ENCODE assay signal across 11 cellular contexts in the genomic region with DNA sequence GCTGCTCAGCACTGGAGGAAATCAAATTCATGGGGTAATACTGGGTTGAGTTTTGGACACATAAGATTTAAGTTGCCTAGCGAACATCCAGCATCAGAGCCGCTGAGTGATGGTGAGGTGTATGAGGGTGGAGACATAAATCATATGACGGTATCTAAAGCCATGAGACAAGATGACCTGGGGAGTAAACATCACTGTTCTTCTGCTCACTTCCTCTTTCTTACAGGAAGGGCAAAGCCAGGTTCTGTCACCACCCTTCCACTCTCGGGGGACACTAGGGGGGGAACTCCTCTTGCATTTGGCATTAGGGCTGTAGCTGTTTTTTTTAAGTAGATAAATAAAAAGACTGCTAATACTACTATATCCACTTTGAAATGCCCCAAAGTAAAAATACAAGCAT. TPM values are rescaled to one million over a fixed set of nuclear protein-coding genes. Genes with fewer than 3 reads are reported as not detected.
A peak's percentile ranks its signal among the peaks of the same experiment; 100 is the strongest.
DNase-seq lines count a peak whose midpoint lies in the region; ATAC-seq and TF ChIP-seq lines count a peak whose summit lies in the region.
"Had no signal": no experiment of that assay in that cellular context is flagged by ENCODE, and none has a peak within 500 bp of the region (broad histone marks: within the 10 kb centered on the region; RNA-seq: fewer than 3 reads in every experiment).

No MANE protein-coding gene starts in this region.

- H3K36me3 Mint-ChIP-seq in T-helper 17 cell (ENCODE audit: low read depth), result peaks cover 33% of the 10 kb centered on the region

- peaks cover 4 to 87% of the 10 kb centered on the region in 2 donors for H3K36me3 ChIP-seq in gastrocnemius medialis
- H3K36me3 ChIP-seq in thyroid gland, result peaks cover 56 to 75% of the 10 kb centered on the region in 2 donors

- TF ChIP-seq CTCF in GM10266 (IDR thresholded peaks at IDR 0.05; ENCODE audit: control insufficient read depth, insufficient read depth, low read depth, missing control alignments) (peak; percentile 14), gastrocnemius medialis (IDR thresholded peaks at IDR 0.05 in 4 of 5, conservative IDR thresholded peaks at IDR 0.05 in 1 of 5) (no peak), thyroid gland (IDR thresholded peaks at IDR 0.05) (no peak)

- DNase-seq in GM10266 (ENCODE audit: extremely low spot score) (peak; percentile 54), T-helper 17 cell (no peak), NCI-H2081 treated with DMSO at 0.1 percent for 48 hours (lab: John Stamatoyannopoulos, UW) (no peak), gastrocnemius medialis (no peak), thyroid gland (no peak)
- DNase-seq in activated CD4-positive, CD25-positive, alpha-beta regulatory T cell (lab: John Stamatoyannopoulos, UW), result no peak
- DNase-seq: kidney glomerular epithelial cell; stimulated activated CD4-positive, alpha-beta T cell treated with anti-CD3 and anti-CD28 coated beads, Interleukin-12 subunit alpha, Interleukin-12 subunit beta, amount 100 ng/mL, for 4 hours had no signal

- H3K4me3 Mint-ChIP-seq in T-helper 17 cell, result no peak overlapping the region

- H3K4me3 ChIP-seq in gastrocnemius medialis (no peak overlapping the region), thyroid gland (replicated peaks in 1 of 3) (no peak overlapping the region)

- in situ Hi-C loops in gastrocnemius medialis (cut with MboI; ENCODE audit: low sequenced_read_pairs in 4 of 4), result no loop called here

- H3K27me3 Mint-ChIP-seq in T-helper 17 cell, result no peaks in the 10 kb centered on the region

- ATAC-seq in GM19452 (IDR thresholded peaks at IDR 0.05; ENCODE audit: unreplicated experiment) (peak; percentile 95), HG03103 (IDR thresholded peaks at IDR 0.05; ENCODE audit: low read depth, unreplicated experiment) (peak; percentile 99), T-helper 17 cell (peak; percentile 84), gastrocnemius medialis (no peak)

- H3K27ac Mint-ChIP-seq in T-helper 17 cell, result peak overlapping the region; percentile 68

- TF ChIP-seq POLR2A in gastrocnemius medialis (IDR thresholded peaks at IDR 0.05) (no peak), thyroid gland (IDR thresholded peaks at IDR 0.05) (no peak)

- H3K9me3 ChIP-seq in T-helper 17 cell (ENCODE audit: control insufficient read depth, low read length, poor library complexity, severe bottlenecking) (no peaks in the 10 kb centered on the region), gastrocnemius medialis (no peaks in the 10 kb centered on the region), thyroid gland (no peaks in the 10 kb centered on the region)

- H3K4me1 Mint-ChIP-seq in T-helper 17 cell, result peaks cover 7% of the 10 kb centered on the region

- WGBS in thyroid gland, 2 donors, result 86 to 93% methylated on average over 4 of the region's 4 CpGs

- intact Hi-C loops in gastrocnemius medialis (cut with DNase I; ENCODE audit: low total_unique reads) (no loop called here), thyroid gland (cut with DNase I) (no loop called here)

- no peak overlapping the region for H3K27ac ChIP-seq in gastrocnemius medialis
- H3K27ac ChIP-seq in thyroid gland, result no peak overlapping the region

- H3K27me3 ChIP-seq in gastrocnemius medialis, result no peaks in the 10 kb centered on the region
- H3K27me3 ChIP-seq in thyroid gland, result no peaks in the 10 kb centered on the region

- no peaks in the 10 kb centered on the region for H3K4me1 ChIP-seq in gastrocnemius medialis
- H3K4me1 ChIP-seq in thyroid gland, result no peaks in the 10 kb centered on the region

RNA-seq across cellular contexts. Expression of a gene that starts 24.0 kb away (rescaled TPM):
- total RNA-seq in T-helper 17 cell (10 to 100 TPM; 39.7 to 42.1 TPM), gastrocnemius medialis (10 to 100 TPM; 13.8 to 21.0 (median 19.2) TPM), thyroid gland (10 to 100 TPM; 23.7 to 38.7 (median 25.1) TPM)

RNA-seq across cellular contexts. Expression of a gene that starts 37.6 kb away (rescaled TPM):
- total RNA-seq in T-helper 17 cell (not detected), gastrocnemius medialis (not detected), thyroid gland (not detected)
- total RNA-seq: LHCN-M2 had no signal

RNA-seq across cellular contexts. Expression of a gene that starts 51.3 kb away (rescaled TPM):
- total RNA-seq in T-helper 17 cell (10 to 100 TPM; 24.8 to 26.9 TPM), gastrocnemius medialis (10 to 100 TPM; 37.9 to 62.1 (median 48.0) TPM), thyroid gland (10 to 100 TPM; 73.4 to 90.3 (median 89.3) TPM)

Comparison
In these comparisons a context has a peak if more than half of its experiments do, and no peak if none do; other contexts are left out.
1. ATAC-seq: peak in GM19452 (single experiment), HG03103 (single experiment) and T-helper 17 cell (single experiment); none in gastrocnemius medialis (0 of 2).